Comparison of ENCODE assay signal across 13 cellular contexts in genomic region chr12:68159681-68160304, GRCh38. TPM values are rescaled to one million over a fixed set of nuclear protein-coding genes. Genes with fewer than 3 reads are reported as not detected.
DNase-seq lines count a peak whose midpoint lies in the region; ATAC-seq and FAIRE-seq lines count a peak whose summit lies in the region.
"Had no signal": no experiment of that assay in that cellular context is flagged by ENCODE, and none has a peak within 500 bp of the region (broad histone marks: within the 10 kb centered on the region; RNA-seq: fewer than 3 reads in every experiment).

Gene IFNG (minus strand): TSS chr12:68159740. CDS start chr12:68159615, 125 bp downstream.

- H3K9me3 Mint-ChIP-seq in activated naive CD8-positive, alpha-beta T cell treated with anti-CD3 and anti-CD28 coated beads, Interleukin-2, amount 10 ng/mL, durations not matched to agents 7 days and 5 days: no peaks in the 10 kb centered on the region
- H3K9me3 Mint-ChIP-seq: naive B cell had no signal

- H3K27ac Mint-ChIP-seq in activated naive CD8-positive, alpha-beta T cell treated with anti-CD3 and anti-CD28 coated beads, Interleukin-2, amount 10 ng/mL, durations not matched to agents 7 days and 5 days: no peak within 1 kb of the TSS
- H3K27ac Mint-ChIP-seq: naive B cell had no signal

- DNase-seq in GM18507 (ENCODE audit: extremely low spot score, insufficient read length, low read depth) (no peak), mucosa of gallbladder (ENCODE audit: low spot score) (no peak), OCI-M1 (lab: John Stamatoyannopoulos, UW) (no peak), posterior vena cava (ENCODE audit: low spot score) (no peak), NCI-H2171 treated with DMSO at 0.1 percent for 48 hours (lab: John Stamatoyannopoulos, UW) (no peak)
- no peak for DNase-seq in activated naive CD8-positive, alpha-beta T cell treated with anti-CD3 and anti-CD28 coated beads, Interleukin-2, amount 10 ng/mL, durations not matched to agents 7 days and 5 days
- DNase-seq: activated CD4-positive, alpha-beta T cell treated with anti-CD3 and anti-CD28 coated beads, Interleukin-2, amount 50 U/mL, for 1 hour; naive B cell; NCI-H2227 treated with DMSO at 0.1 percent for 48 hours; Right ventricle myocardium superior had no signal

- intact Hi-C loops in posterior vena cava (cut with DNase I): no loop called here

- peak; percentile 79 for FAIRE-seq in GM18507 (lab: Jason Lieb, UNC)
- FAIRE-seq: bronchial epithelial cell had no signal

- peak within 1 kb of the TSS; percentile 28 for H3K4me3 Mint-ChIP-seq in activated naive CD8-positive, alpha-beta T cell treated with anti-CD3 and anti-CD28 coated beads, Interleukin-2, amount 10 ng/mL, durations not matched to agents 7 days and 5 days
- H3K4me3 Mint-ChIP-seq: naive B cell had no signal

- POLR2A ChIA-PET in activated naive CD8-positive, alpha-beta T cell treated with anti-CD3 and anti-CD28 coated beads, Interleukin-2, amount 10 ng/mL, durations not matched to agents 7 days and 5 days (lab: Charles Lee): interaction anchor here (1.8 to 2.1 kb wide), 2 partner anchors 39 to 119 kb away, joined by 5 to 6 read pairs; no protein-coding TSS in a partner anchor

- no peaks in the 10 kb centered on the region for H3K27me3 Mint-ChIP-seq in activated naive CD8-positive, alpha-beta T cell treated with anti-CD3 and anti-CD28 coated beads, Interleukin-2, amount 10 ng/mL, durations not matched to agents 7 days and 5 days
- H3K27me3 Mint-ChIP-seq: naive B cell had no signal

- ATAC-seq in GM19467 (IDR thresholded peaks at IDR 0.05; ENCODE audit: unreplicated experiment) (peak; percentile 47), HG03354 (IDR thresholded peaks at IDR 0.05; ENCODE audit: poor library complexity, severe bottlenecking, unreplicated experiment) (peak; percentile 53)
- no peak for ATAC-seq in activated naive CD8-positive, alpha-beta T cell treated with anti-CD3 and anti-CD28 coated beads, Interleukin-2, amount 10 ng/mL, durations not matched to agents 7 days and 5 days (ENCODE audit: low read depth)

- no peaks in the 10 kb centered on the region for H3K36me3 Mint-ChIP-seq in activated naive CD8-positive, alpha-beta T cell treated with anti-CD3 and anti-CD28 coated beads, Interleukin-2, amount 10 ng/mL, durations not matched to agents 7 days and 5 days
- H3K36me3 Mint-ChIP-seq: naive B cell had no signal

- H3K4me1 Mint-ChIP-seq in activated naive CD8-positive, alpha-beta T cell treated with anti-CD3 and anti-CD28 coated beads, Interleukin-2, amount 10 ng/mL, durations not matched to agents 7 days and 5 days: peaks cover 38% of the 10 kb centered on the region

RNA-seq across cellular contexts. Expression of gene IFNG, which starts in this region (rescaled TPM):
- total RNA-seq in activated naive CD8-positive, alpha-beta T cell treated with anti-CD3 and anti-CD28 coated beads, Interleukin-2, amount 10 ng/mL, durations not matched to agents 7 days and 5 days: under 1 TPM; 0.57 to 0.91 TPM
- total RNA-seq in mucosa of gallbladder: 0.66 TPM
- not detected for total RNA-seq in posterior vena cava
- total RNA-seq: bronchial epithelial cell, Right ventricle myocardium superior had no signal
